Comparison of ENCODE assay signal across 4 cellular contexts in the genomic region with DNA sequence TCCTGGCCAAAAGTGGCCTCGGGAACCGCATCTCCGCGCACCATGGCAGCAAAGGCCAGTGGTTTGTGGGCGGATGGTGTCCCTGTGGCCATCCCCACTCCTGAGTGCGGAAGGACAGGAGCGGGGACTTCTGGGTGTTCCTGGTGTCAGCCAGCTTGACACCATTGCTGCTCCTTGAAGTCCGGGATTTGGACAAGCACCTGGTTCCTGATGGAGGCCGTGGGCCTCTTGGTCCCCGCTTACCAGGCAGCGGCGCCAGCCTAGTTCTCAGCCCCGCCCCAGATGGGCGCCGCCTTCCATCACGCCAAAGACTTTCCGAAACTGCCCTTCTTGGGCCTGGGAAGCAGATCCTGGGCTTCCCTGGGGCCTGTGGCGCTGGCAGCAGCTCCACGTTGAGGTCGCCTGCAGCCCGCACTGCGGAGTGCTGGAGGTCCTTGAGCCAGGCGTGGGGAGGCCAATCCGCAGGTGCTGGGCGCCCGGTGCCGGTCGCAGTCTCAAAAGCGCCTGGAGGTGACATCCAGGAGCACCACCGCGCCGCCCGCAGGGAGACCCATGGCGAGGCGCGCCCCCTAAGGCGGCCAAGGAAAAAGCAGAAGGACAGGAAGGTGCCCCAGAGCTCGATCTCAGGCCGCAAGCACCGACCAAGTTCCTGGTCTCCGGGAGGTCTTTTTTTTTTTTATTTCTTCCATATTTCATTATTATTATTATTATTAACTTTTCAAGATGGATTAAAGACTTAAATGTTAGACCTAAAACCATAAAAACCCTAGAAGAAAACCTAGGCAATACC. TPM values are rescaled to one million over a fixed set of nuclear protein-coding genes. Genes with fewer than 3 reads are reported as not detected.
"Had no signal": no experiment of that assay in that cellular context is flagged by ENCODE, and none has a peak within 500 bp of the region (broad histone marks: within the 10 kb centered on the region; RNA-seq: fewer than 3 reads in every experiment).

No MANE protein-coding gene starts in this region.

RNA-seq across cellular contexts. Expression of a gene that starts 59.5 kb away (rescaled TPM):
- total RNA-seq: activated CD8-positive, alpha-beta T cell treated with anti-CD3 and anti-CD28 coated beads, Interleukin-2, amount 10 ng/mL, durations not matched to agents 7 days and 5 days; activated naive CD4-positive, alpha-beta T cell treated with anti-CD3 and anti-CD28 coated beads, Interleukin-2, amount 50 U/mL, for 72 hours; astrocyte; Right ventricle myocardium inferior had no signal
